1 cellular context compared by ENCODE assay signal in the genomic region with DNA sequence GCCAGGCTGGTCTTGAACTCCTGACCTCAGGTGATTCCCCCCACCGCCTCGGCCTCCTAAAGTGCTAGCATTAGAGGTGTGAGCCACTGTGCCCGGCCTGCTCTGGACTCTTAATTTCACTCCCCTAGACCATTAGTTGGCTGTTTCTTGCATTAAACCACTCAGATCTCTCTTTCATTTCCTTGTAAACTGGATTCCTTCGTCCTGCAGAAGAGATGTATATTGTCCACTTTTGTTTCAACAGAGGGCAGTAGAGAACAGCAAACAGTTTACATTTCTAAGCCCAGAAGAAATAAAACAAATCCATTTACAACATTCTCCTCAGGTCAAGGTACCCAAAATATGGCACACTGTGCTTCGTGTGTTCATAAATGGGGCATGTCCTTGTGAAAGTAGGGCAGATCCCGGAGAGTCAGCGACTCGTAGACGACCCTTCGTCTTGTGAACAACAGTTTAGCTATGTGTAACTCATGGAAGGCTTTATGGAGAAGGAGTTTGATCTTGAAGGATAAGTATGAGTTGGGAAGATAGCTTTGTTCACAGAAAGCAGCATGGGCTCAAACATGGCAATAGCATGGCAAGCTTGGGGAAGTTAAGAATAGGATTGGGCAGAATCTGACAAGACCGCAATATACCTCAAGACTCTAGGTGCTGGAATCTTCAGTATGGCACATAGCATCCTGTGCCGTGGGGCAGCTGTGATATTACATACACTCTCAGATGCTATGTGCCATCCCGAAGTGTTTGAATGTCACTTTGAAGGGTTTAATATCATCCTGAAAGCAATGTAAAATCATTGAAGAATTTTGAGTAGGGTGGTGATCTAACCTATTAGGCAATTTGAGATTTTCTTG.
TF ChIP-seq lines count a peak whose summit lies in the region.
"Not testable (repeated sequence)": the region's sequence is repeated elsewhere in the genome, so short reads cannot be mapped to it uniquely, and the experiment has no call there.

No MANE protein-coding gene starts in this region.

TF ChIP-seq in K562, 482 proteins besides CTCF, POLR2A, EP300 and RAD21:
- TF ChIP-seq, protein P1, sequence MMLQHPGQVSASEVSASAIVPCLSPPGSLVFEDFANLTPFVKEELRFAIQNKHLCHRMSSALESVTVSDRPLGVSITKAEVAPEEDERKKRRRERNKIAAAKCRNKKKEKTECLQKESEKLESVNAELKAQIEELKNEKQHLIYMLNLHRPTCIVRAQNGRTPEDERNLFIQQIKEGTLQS (IDR thresholded peaks at IDR 0.05), result not testable (repeated sequence)
- TF ChIP-seq, protein P1 (CRISPR knock-in tag; conservative IDR thresholded peaks at IDR 0.05), result 0 out of 2 replicates have a peak, but pooled peaks have one; percentile 31
- TF ChIP-seq ARNT (IDR thresholded peaks at IDR 0.05) (0 out of 4 replicates have a peak, but pooled peaks of 1 of the 2 experiments have one; percentile 47), SMAD4 (CRISPR knock-in tag; conservative IDR thresholded peaks at IDR 0.05) (0 out of 2 replicates have a peak, but pooled peaks have one; percentile 36), ZNF384 (IDR thresholded peaks at IDR 0.05; ENCODE audit: low read depth, low read length) (peak; percentile 56; the same call in 1 of the 2 replicates), CC2D1A (IDR thresholded peaks at IDR 0.05) (peak; percentile 91), GATA2 (CRISPR knock-in tag; IDR thresholded peaks at IDR 0.05) (peak; percentile 35), CTBP1 (IDR thresholded peaks at IDR 0.05; ENCODE audit: borderline replicate concordance) (peak; percentile 67; the same call in 1 of the 2 replicates), SMARCA4 (IDR thresholded peaks at IDR 0.05) (peak; percentile 70; the same call in 1 of the 2 replicates), RCOR1 (IDR thresholded peaks at IDR 0.05; ENCODE audit: borderline replicate concordance in 1 of 2, low read depth in 2 of 2, low read length in 2 of 2) (peak in 1 of 2 experiments; percentile 48; a peak in 1 of 4 replicates), KDM1A (IDR thresholded peaks at IDR 0.05) (peak in 1 of 2 experiments; percentile 39; a peak in 1 of 4 replicates), NONO (IDR thresholded peaks at IDR 0.05; ENCODE audit: low read depth in 2 of 2, low read length in 1 of 2) (0 out of 4 replicates have a peak, but pooled peaks of 1 of the 2 experiments have one; percentile 25), HDAC2 (IDR thresholded peaks at IDR 0.05) (0 out of 2 replicates have a peak, but pooled peaks have one; percentile 36), SP1 (CRISPR knock-in tag; IDR thresholded peaks at IDR 0.05) (peak; percentile 39; the same call in 1 of the 2 replicates), TEAD1 (CRISPR knock-in tag; IDR thresholded peaks at IDR 0.05) (peak; percentile 17 to 26; a peak in 1 of 4 replicates), L3MBTL2 (IDR thresholded peaks at IDR 0.05) (0 out of 2 replicates have a peak, but pooled peaks have one; percentile 30), ARID2 (IDR thresholded peaks at IDR 0.05) (peak; percentile 97), SMARCE1 (IDR thresholded peaks at IDR 0.05) (peak; percentile 43; the same call in 1 of the 2 replicates), ZNF143 (CRISPR knock-in tag; IDR thresholded peaks at IDR 0.05) (0 out of 2 replicates have a peak, but pooled peaks have one; percentile 23), TCF3 (CRISPR knock-in tag; IDR thresholded peaks at IDR 0.05) (0 out of 2 replicates have a peak, but pooled peaks have one; percentile 8), ETV1 (tag; conservative IDR thresholded peaks at IDR 0.05; ENCODE audit: low read depth) (0 out of 2 replicates have a peak, but pooled peaks have one; percentile 26), JUND (IDR thresholded peaks at IDR 0.05; ENCODE audit: borderline replicate concordance, low read depth, low read length) (peak; percentile 20; the same call in 1 of the 2 replicates), EP400 (IDR thresholded peaks at IDR 0.05) (peak; percentile 44), ADNP (tag; IDR thresholded peaks at IDR 0.05) (0 out of 2 replicates have a peak, but pooled peaks have one; percentile 46), ATF7 (IDR thresholded peaks at IDR 0.05) (peak; percentile 34; the same call in 1 of the 2 replicates), FOXA3 (CRISPR knock-in tag; conservative IDR thresholded peaks at IDR 0.05 in 1 of 2, IDR thresholded peaks at IDR 0.05 in 1 of 2) (peak in 1 of 2 experiments; percentile 20; a peak in 1 of 4 replicates), ARID1B (IDR thresholded peaks at IDR 0.05) (0 out of 2 replicates have a peak, but pooled peaks have one; percentile 19), BRD9 (IDR thresholded peaks at IDR 0.05; ENCODE audit: low read depth, partially characterized antibody) (peak; percentile 86), SMC3 (conservative IDR thresholded peaks at IDR 0.05; ENCODE audit: insufficient read depth, low read depth, low read length) (peak; percentile 54; the same call in 1 of the 2 replicates), SREBF2 (CRISPR knock-in tag; IDR thresholded peaks at IDR 0.05) (0 out of 2 replicates have a peak, but pooled peaks have one; percentile 56)
- TF ChIP-seq, protein P2, sequence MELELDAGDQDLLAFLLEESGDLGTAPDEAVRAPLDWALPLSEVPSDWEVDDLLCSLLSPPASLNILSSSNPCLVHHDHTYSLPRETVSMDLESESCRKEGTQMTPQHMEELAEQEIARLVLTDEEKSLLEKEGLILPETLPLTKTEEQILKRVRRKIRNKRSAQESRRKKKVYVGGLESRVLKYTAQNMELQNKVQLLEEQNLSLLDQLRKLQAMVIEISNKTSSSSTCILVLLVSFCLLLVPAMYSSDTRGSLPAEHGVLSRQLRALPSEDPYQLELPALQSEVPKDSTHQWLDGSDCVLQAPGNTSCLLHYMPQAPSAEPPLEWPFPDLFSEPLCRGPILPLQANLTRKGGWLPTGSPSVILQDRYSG (tag; conservative IDR thresholded peaks at IDR 0.05; ENCODE audit: low read depth), result 0 out of 2 replicates have a peak, but pooled peaks have one; percentile 55
- TF ChIP-seq, protein P3, sequence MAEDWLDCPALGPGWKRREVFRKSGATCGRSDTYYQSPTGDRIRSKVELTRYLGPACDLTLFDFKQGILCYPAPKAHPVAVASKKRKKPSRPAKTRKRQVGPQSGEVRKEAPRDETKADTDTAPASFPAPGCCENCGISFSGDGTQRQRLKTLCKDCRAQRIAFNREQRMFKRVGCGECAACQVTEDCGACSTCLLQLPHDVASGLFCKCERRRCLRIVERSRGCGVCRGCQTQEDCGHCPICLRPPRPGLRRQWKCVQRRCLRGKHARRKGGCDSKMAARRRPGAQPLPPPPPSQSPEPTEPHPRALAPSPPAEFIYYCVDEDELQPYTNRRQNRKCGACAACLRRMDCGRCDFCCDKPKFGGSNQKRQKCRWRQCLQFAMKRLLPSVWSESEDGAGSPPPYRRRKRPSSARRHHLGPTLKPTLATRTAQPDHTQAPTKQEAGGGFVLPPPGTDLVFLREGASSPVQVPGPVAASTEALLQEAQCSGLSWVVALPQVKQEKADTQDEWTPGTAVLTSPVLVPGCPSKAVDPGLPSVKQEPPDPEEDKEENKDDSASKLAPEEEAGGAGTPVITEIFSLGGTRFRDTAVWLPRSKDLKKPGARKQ (CRISPR knock-in tag; IDR thresholded peaks at IDR 0.05), result peak; percentile 10; the same call in 1 of the 2 replicates
- TF ChIP-seq, protein P4, sequence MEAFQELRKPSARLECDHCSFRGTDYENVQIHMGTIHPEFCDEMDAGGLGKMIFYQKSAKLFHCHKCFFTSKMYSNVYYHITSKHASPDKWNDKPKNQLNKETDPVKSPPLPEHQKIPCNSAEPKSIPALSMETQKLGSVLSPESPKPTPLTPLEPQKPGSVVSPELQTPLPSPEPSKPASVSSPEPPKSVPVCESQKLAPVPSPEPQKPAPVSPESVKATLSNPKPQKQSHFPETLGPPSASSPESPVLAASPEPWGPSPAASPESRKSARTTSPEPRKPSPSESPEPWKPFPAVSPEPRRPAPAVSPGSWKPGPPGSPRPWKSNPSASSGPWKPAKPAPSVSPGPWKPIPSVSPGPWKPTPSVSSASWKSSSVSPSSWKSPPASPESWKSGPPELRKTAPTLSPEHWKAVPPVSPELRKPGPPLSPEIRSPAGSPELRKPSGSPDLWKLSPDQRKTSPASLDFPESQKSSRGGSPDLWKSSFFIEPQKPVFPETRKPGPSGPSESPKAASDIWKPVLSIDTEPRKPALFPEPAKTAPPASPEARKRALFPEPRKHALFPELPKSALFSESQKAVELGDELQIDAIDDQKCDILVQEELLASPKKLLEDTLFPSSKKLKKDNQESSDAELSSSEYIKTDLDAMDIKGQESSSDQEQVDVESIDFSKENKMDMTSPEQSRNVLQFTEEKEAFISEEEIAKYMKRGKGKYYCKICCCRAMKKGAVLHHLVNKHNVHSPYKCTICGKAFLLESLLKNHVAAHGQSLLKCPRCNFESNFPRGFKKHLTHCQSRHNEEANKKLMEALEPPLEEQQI (IDR thresholded peaks at IDR 0.05), result peak; percentile 67; the same call in 1 of the 2 replicates
- TF ChIP-seq JUND (tag; IDR thresholded peaks at IDR 0.05; ENCODE audit: borderline replicate concordance, low read depth, low read length), result not testable (repeated sequence)
- TF ChIP-seq, protein P5, sequence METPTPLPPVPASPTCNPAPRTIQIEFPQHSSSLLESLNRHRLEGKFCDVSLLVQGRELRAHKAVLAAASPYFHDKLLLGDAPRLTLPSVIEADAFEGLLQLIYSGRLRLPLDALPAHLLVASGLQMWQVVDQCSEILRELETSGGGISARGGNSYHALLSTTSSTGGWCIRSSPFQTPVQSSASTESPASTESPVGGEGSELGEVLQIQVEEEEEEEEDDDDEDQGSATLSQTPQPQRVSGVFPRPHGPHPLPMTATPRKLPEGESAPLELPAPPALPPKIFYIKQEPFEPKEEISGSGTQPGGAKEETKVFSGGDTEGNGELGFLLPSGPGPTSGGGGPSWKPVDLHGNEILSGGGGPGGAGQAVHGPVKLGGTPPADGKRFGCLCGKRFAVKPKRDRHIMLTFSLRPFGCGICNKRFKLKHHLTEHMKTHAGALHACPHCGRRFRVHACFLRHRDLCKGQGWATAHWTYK (CRISPR knock-in tag; IDR thresholded peaks at IDR 0.05), result 0 out of 2 replicates have a peak, but pooled peaks have one; percentile 39
- TF ChIP-seq, protein P6, sequence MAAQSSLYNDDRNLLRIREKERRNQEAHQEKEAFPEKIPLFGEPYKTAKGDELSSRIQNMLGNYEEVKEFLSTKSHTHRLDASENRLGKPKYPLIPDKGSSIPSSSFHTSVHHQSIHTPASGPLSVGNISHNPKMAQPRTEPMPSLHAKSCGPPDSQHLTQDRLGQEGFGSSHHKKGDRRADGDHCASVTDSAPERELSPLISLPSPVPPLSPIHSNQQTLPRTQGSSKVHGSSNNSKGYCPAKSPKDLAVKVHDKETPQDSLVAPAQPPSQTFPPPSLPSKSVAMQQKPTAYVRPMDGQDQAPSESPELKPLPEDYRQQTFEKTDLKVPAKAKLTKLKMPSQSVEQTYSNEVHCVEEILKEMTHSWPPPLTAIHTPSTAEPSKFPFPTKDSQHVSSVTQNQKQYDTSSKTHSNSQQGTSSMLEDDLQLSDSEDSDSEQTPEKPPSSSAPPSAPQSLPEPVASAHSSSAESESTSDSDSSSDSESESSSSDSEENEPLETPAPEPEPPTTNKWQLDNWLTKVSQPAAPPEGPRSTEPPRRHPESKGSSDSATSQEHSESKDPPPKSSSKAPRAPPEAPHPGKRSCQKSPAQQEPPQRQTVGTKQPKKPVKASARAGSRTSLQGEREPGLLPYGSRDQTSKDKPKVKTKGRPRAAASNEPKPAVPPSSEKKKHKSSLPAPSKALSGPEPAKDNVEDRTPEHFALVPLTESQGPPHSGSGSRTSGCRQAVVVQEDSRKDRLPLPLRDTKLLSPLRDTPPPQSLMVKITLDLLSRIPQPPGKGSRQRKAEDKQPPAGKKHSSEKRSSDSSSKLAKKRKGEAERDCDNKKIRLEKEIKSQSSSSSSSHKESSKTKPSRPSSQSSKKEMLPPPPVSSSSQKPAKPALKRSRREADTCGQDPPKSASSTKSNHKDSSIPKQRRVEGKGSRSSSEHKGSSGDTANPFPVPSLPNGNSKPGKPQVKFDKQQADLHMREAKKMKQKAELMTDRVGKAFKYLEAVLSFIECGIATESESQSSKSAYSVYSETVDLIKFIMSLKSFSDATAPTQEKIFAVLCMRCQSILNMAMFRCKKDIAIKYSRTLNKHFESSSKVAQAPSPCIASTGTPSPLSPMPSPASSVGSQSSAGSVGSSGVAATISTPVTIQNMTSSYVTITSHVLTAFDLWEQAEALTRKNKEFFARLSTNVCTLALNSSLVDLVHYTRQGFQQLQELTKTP (IDR thresholded peaks at IDR 0.05; ENCODE audit: low read depth in 1 of 2, partially characterized antibody in 2 of 2), result peak in 1 of 2 experiments; percentile 70
- TF ChIP-seq, protein P7, sequence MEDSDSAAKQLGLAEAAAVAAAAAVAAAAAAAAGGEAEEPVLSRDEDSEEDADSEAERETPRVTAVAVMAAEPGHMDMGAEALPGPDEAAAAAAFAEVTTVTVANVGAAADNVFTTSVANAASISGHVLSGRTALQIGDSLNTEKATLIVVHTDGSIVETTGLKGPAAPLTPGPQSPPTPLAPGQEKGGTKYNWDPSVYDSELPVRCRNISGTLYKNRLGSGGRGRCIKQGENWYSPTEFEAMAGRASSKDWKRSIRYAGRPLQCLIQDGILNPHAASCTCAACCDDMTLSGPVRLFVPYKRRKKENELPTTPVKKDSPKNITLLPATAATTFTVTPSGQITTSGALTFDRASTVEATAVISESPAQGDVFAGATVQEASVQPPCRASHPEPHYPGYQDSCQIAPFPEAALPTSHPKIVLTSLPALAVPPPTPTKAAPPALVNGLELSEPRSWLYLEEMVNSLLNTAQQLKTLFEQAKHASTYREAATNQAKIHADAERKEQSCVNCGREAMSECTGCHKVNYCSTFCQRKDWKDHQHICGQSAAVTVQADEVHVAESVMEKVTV (CRISPR knock-in tag; IDR thresholded peaks at IDR 0.05), result peak; percentile 90
- TF ChIP-seq, protein P8, sequence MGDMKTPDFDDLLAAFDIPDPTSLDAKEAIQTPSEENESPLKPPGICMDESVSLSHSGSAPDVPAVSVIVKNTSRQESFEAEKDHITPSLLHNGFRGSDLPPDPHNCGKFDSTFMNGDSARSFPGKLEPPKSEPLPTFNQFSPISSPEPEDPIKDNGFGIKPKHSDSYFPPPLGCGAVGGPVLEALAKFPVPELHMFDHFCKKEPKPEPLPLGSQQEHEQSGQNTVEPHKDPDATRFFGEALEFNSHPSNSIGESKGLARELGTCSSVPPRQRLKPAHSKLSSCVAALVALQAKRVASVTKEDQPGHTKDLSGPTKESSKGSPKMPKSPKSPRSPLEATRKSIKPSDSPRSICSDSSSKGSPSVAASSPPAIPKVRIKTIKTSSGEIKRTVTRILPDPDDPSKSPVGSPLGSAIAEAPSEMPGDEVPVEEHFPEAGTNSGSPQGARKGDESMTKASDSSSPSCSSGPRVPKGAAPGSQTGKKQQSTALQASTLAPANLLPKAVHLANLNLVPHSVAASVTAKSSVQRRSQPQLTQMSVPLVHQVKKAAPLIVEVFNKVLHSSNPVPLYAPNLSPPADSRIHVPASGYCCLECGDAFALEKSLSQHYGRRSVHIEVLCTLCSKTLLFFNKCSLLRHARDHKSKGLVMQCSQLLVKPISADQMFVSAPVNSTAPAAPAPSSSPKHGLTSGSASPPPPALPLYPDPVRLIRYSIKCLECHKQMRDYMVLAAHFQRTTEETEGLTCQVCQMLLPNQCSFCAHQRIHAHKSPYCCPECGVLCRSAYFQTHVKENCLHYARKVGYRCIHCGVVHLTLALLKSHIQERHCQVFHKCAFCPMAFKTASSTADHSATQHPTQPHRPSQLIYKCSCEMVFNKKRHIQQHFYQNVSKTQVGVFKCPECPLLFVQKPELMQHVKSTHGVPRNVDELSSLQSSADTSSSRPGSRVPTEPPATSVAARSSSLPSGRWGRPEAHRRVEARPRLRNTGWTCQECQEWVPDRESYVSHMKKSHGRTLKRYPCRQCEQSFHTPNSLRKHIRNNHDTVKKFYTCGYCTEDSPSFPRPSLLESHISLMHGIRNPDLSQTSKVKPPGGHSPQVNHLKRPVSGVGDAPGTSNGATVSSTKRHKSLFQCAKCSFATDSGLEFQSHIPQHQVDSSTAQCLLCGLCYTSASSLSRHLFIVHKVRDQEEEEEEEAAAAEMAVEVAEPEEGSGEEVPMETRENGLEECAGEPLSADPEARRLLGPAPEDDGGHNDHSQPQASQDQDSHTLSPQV (IDR thresholded peaks at IDR 0.05), result peak; percentile 72; the same call in 1 of the 2 replicates
